15 cellular contexts compared by ENCODE assay signal in the genomic region with DNA sequence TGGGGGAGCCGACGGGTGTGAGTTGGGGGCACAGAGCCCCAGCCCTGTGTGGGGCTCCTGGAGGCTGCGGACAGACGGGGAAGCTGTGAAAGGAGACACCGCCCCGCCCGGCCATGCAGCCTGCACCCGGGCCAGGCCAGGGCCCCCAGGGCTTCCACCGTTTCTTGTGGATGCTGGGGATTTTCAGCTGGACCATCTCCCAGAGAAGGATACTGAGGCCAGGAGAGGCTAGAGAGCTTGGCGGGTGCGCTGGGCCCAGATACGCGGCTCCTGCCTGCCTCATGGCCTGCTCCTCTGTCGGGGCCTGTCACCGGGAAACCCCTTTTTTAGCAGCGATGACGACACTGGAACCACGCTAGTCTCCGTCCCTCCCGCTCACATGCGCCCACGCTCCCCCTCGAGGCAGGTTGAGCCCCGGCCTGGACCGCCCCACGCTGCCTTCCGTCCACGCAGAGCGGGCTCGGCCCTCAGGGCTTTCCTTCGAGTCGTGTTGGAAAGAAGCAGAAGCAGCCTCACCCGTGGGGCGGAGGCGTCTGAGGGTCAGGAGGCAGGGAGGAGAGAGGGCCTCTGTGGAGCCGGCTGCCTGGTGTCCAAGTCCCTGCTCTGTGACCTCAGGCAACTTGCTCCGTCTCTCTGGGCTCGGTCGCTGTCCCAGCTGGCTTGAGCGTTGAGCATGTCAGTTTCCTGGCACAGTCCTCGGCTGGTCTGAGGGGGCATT. TPM values are rescaled to one million over a fixed set of nuclear protein-coding genes. Genes with fewer than 3 reads are reported as not detected.
DNase-seq lines count a peak whose midpoint lies in the region; ATAC-seq and TF ChIP-seq lines count a peak whose summit lies in the region.
"Had no signal": no experiment of that assay in that cellular context is flagged by ENCODE, and none has a peak within 500 bp of the region (broad histone marks: within the 10 kb centered on the region; RNA-seq: fewer than 3 reads in every experiment).

No MANE protein-coding gene starts in this region.

- H3K27ac ChIP-seq in WERI-Rb-1 (peak overlapping the region; percentile 33), lower lobe of right lung (no peak overlapping the region)
- H3K27ac ChIP-seq: C4-2B had no signal

- in situ Hi-C loops in GM13976 (cut with MboI; ENCODE audit: low sequenced_read_pairs, unreplicated experiment), result no loop called here

- no peaks in the 10 kb centered on the region for H3K27me3 Mint-ChIP-seq in Calu3 (ENCODE audit: unreplicated experiment)
- H3K27me3 Mint-ChIP-seq: activated CD8-positive, alpha-beta T cell treated with anti-CD3 and anti-CD28 coated beads for 36 hours; brain had no signal

- CTCF ChIA-PET in Calu3 (lab: Charles Lee), result interaction anchor here (0.7 to 1.0 kb wide), 2 partner anchors 11 to 12 kb away, joined by 3 to 5 read pairs; partner anchors contain the start of gene TMEM184A

- no peaks in the 10 kb centered on the region for H3K4me1 ChIP-seq in lower lobe of right lung

- BruUV-seq in Calu3 (replicated peaks; lab: Mats Ljungman, UMichigan), result no TSS peak

- no peak overlapping the region for H3K4me3 Mint-ChIP-seq in Calu3 (ENCODE audit: low read depth, unreplicated experiment)
- H3K4me3 Mint-ChIP-seq: activated CD8-positive, alpha-beta T cell treated with anti-CD3 and anti-CD28 coated beads for 36 hours; brain had no signal

- no peak for TF ChIP-seq CTCF in Calu3 (IDR thresholded peaks at IDR 0.05; ENCODE audit: unreplicated experiment)
- TF ChIP-seq CTCF in WERI-Rb-1 (IDR thresholded peaks at IDR 0.05; ENCODE audit: low read depth, low read length), result no peak
- no peak for TF ChIP-seq CTCF in lower lobe of right lung (IDR thresholded peaks at IDR 0.05)
- TF ChIP-seq CTCF in GM13976 (IDR thresholded peaks at IDR 0.05; ENCODE audit: borderline replicate concordance, control extremely low read depth, extremely low read depth, insufficient read depth, missing control alignments), result no peak

- H3K27me3 ChIP-seq in WERI-Rb-1 (ENCODE audit: insufficient read depth, low read depth, severe bottlenecking) (no peaks in the 10 kb centered on the region), lower lobe of right lung (ENCODE audit: low read depth) (no peaks in the 10 kb centered on the region)

- H3K36me3 Mint-ChIP-seq in Calu3 (ENCODE audit: insufficient read depth, unreplicated experiment), result peaks cover 100% of the 10 kb centered on the region
- H3K36me3 Mint-ChIP-seq: brain had no signal

- intact Hi-C loops in Calu3 (cut with micrococcal nuclease; ENCODE audit: unreplicated experiment), result no loop called here
- intact Hi-C loops in lower lobe of right lung (cut with DNase I), result no loop called here

- ATAC-seq in lower lobe of right lung (no peak), HG03439 (IDR thresholded peaks at IDR 0.05; ENCODE audit: unreplicated experiment) (no peak)
- ATAC-seq: activated CD8-positive, alpha-beta T cell treated with anti-CD3 and anti-CD28 coated beads for 36 hours had no signal

- DNase-seq in Calu3 (no peak), WERI-Rb-1 (no peak), lower lobe of right lung (peak; percentile 45), GM13976 (ENCODE audit: low spot score) (no peak), retina (no peak)
- DNase-seq: activated CD8-positive, alpha-beta T cell treated with anti-CD3 and anti-CD28 coated beads for 36 hours; activated gamma-delta T cell; glutamatergic neuron; islet precursor cell; MM.1S; NCI-H774 had no signal

- H3K4me1 Mint-ChIP-seq in Calu3 (ENCODE audit: low read depth, unreplicated experiment), result peaks cover 34% of the 10 kb centered on the region
- H3K4me1 Mint-ChIP-seq: brain had no signal

- no peak overlapping the region for H3K4me3 ChIP-seq in WERI-Rb-1 (ENCODE audit: low read depth, low read length)
- no peak overlapping the region for H3K4me3 ChIP-seq in lower lobe of right lung

- H3K9me3 ChIP-seq in WERI-Rb-1 (ENCODE audit: severe bottlenecking) (no peaks in the 10 kb centered on the region), lower lobe of right lung (no peaks in the 10 kb centered on the region)

- peak overlapping the region; percentile 63 for H3K27ac Mint-ChIP-seq in Calu3 (ENCODE audit: unreplicated experiment)
- H3K27ac Mint-ChIP-seq: activated CD8-positive, alpha-beta T cell treated with anti-CD3 and anti-CD28 coated beads for 36 hours; brain had no signal

- H3K9me3 Mint-ChIP-seq in Calu3 (ENCODE audit: low read depth, unreplicated experiment), result no peaks in the 10 kb centered on the region
- H3K9me3 Mint-ChIP-seq: activated CD8-positive, alpha-beta T cell treated with anti-CD3 and anti-CD28 coated beads for 36 hours; brain had no signal

- H3K36me3 ChIP-seq in WERI-Rb-1, result peaks cover 47% of the 10 kb centered on the region
- H3K36me3 ChIP-seq in lower lobe of right lung, result peaks cover 53% of the 10 kb centered on the region

RNA-seq across cellular contexts. Expression of gene TMEM184A, which starts 11.7 kb away (rescaled TPM):
- total RNA-seq in Calu3 (2022) (61.9 and 75.8 TPM in 2 replicates), lower lobe of right lung (4.3 TPM)
- total RNA-seq: activated CD8-positive, alpha-beta T cell treated with anti-CD3 and anti-CD28 coated beads for 36 hours; pulmonary artery endothelial cell had no signal

RNA-seq across cellular contexts. Expression of gene MAFK, which starts 13.8 kb away (rescaled TPM):
- total RNA-seq in Calu3 (2022) (105 and 113 TPM in 2 replicates), lower lobe of right lung (49.7 TPM)

RNA-seq across cellular contexts. Expression of gene PSMG3, which starts 25.5 kb away (rescaled TPM):
- total RNA-seq in Calu3 (2022), result 64.0 and 67.2 TPM in 2 replicates
- 19.7 TPM for total RNA-seq in lower lobe of right lung

RNA-seq across cellular contexts. Expression of gene INTS1, which starts 40.1 kb away (rescaled TPM):
- total RNA-seq in Calu3 (2022), result 177 and 192 TPM in 2 replicates
- total RNA-seq in lower lobe of right lung, result 50.8 TPM

Comparison
In these comparisons a context has a peak if more than half of its experiments do, and no peak if none do; other contexts are left out.
1. RNA of gene TMEM184A, which starts 11.7 kb away (total RNA-seq): 61.9 to 75.8 TPM in Calu3; 4.3 TPM in lower lobe of right lung (single experiment); every median in the first group is over 10 times any median in the second.